ENCODE assay signal across 29 cellular contexts in the genomic region with DNA sequence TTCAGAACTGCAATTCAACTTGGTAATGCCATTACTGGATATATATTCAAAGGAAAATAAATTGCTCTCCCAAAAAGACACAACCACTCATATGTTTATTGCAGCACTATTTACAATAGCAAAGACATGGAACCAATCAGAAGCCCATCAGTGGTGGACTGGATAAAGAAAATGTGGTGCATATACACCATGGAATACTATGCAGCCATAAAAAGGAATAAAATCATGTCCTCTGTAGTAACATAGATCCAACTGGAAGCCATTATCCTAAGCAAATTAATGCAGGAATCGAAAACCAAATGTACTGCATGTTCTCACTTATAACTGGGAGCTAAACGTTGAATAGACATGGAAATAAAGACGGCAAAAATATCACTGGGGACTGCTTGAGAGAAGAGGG.
"Had no signal": no experiment of that assay in that cellular context is flagged by ENCODE, and none has a peak within 500 bp of the region (broad histone marks: within the 10 kb centered on the region; RNA-seq: fewer than 3 reads in every experiment).

No MANE protein-coding gene starts in this region.

- DNase-seq: stimulated activated CD4-positive, alpha-beta T cell treated with anti-CD3 and anti-CD28 coated beads, Interleukin-2, amount 100 ng/mL, for 48 hours; stimulated activated CD4-positive, alpha-beta T cell treated with anti-CD3 and anti-CD28 coated beads, Interleukin-4, amount 100 ng/mL, for 1 hour; stimulated activated CD4-positive, alpha-beta T cell treated with anti-CD3 and anti-CD28 coated beads, Interleukin-4, amount 100 ng/mL, for 24 hours; stimulated activated CD4-positive, alpha-beta T cell treated with anti-CD3 and anti-CD28 coated beads, Interleukin-4, amount 100 ng/mL, for 4 hours; stimulated activated CD8-positive, alpha-beta memory T cell treated with anti-CD3 and anti-CD28 coated beads, Interleukin-4, amount 100 ng/mL, for 48 hours; stimulated activated naive B cell treated with anti-CD40 and anti-IgM and Interleukin-4, amounts not matched to agents 10 μg/mL and 1 μg/mL and 100 μg/mL, for 72 hours; stimulated activated naive CD4-positive, alpha-beta T cell; stimulated activated naive CD4-positive, alpha-beta T cell treated with Interleukin-2 at 50 U/mL for 16 hours; stimulated activated naive CD8-positive, alpha-beta T cell treated with anti-CD3 and anti-CD28 coated beads, Interleukin-15, amount 100 ng/mL, for 72 hours; stimulated activated naive CD8-positive, alpha-beta T cell treated with anti-CD3 and anti-CD28 coated beads, Interleukin-15, Interleukin-2, amounts not matched to agents 100 U/mL and 50 U/mL, for 24 hours; stomach; substantia nigra; testis; thyroid gland; tibial artery; transverse colon; trophoblast cell; upper lobe of left lung; upper lobe of right lung; uterus had no signal

- H3K4me3 Mint-ChIP-seq: stimulated activated effector memory CD8-positive, alpha-beta T cell treated with anti-CD3 and anti-CD28 coated beads, Interleukin-12 subunit alpha, Interleukin-12 subunit beta, amount 100 ng/mL, for 72 hours; stimulated activated memory B cell treated with anti-CD40 and anti-IgM and Interleukin-4, amounts not matched to agents 10 μg/mL and 1 μg/mL and 100 μg/mL, for 72 hours; stimulated activated naive B cell treated with anti-CD40 and anti-IgM and Interleukin-4, amounts not matched to agents 10 μg/mL and 1 μg/mL and 100 μg/mL, for 72 hours; stimulated activated naive CD8-positive, alpha-beta T cell treated with anti-CD3 and anti-CD28 coated beads, Interleukin-15, amount 100 ng/mL, for 72 hours; stimulated activated naive CD8-positive, alpha-beta T cell treated with anti-CD3 and anti-CD28 coated beads, Interleukin-15, Interleukin-2, amounts not matched to agents 100 ng/mL and 50 ng/mL, for 24 hours; type B pancreatic cell had no signal

- H3K9me3 Mint-ChIP-seq: stimulated activated effector memory CD8-positive, alpha-beta T cell treated with anti-CD3 and anti-CD28 coated beads, Interleukin-12 subunit alpha, Interleukin-12 subunit beta, amount 100 ng/mL, for 72 hours; stimulated activated naive CD8-positive, alpha-beta T cell treated with anti-CD3 and anti-CD28 coated beads, Interleukin-15, amount 100 ng/mL, for 72 hours; stimulated activated naive CD8-positive, alpha-beta T cell treated with anti-CD3 and anti-CD28 coated beads, Interleukin-15, Interleukin-2, amounts not matched to agents 100 ng/mL and 50 ng/mL, for 24 hours had no signal

- H3K36me3 Mint-ChIP-seq: stimulated activated effector memory CD8-positive, alpha-beta T cell treated with anti-CD3 and anti-CD28 coated beads, Interleukin-12 subunit alpha, Interleukin-12 subunit beta, amount 100 ng/mL, for 72 hours; stimulated activated memory B cell treated with anti-CD40 and anti-IgM and Interleukin-4, amounts not matched to agents 10 μg/mL and 1 μg/mL and 100 μg/mL, for 72 hours; stimulated activated naive B cell treated with anti-CD40 and anti-IgM and Interleukin-4, amounts not matched to agents 10 μg/mL and 1 μg/mL and 100 μg/mL, for 72 hours; type B pancreatic cell had no signal

- H3K27me3 ChIP-seq: suprapubic skin, testis, thyroid gland, tibial nerve, upper lobe of left lung, upper lobe of right lung, uterus, vagina had no signal

- H3K27ac Mint-ChIP-seq: stimulated activated effector memory CD8-positive, alpha-beta T cell treated with anti-CD3 and anti-CD28 coated beads, Interleukin-12 subunit alpha, Interleukin-12 subunit beta, amount 100 ng/mL, for 72 hours; stimulated activated memory B cell treated with anti-CD40 and anti-IgM and Interleukin-4, amounts not matched to agents 10 μg/mL and 1 μg/mL and 100 μg/mL, for 72 hours; stimulated activated naive B cell treated with anti-CD40 and anti-IgM and Interleukin-4, amounts not matched to agents 10 μg/mL and 1 μg/mL and 100 μg/mL, for 72 hours; stimulated activated naive CD8-positive, alpha-beta T cell treated with anti-CD3 and anti-CD28 coated beads, Interleukin-15, amount 100 ng/mL, for 72 hours; stimulated activated naive CD8-positive, alpha-beta T cell treated with anti-CD3 and anti-CD28 coated beads, Interleukin-15, Interleukin-2, amounts not matched to agents 100 ng/mL and 50 ng/mL, for 24 hours; type B pancreatic cell had no signal

- H3K36me3 ChIP-seq: stomach, suprapubic skin, thoracic aorta, thyroid gland, tibial artery, tibial nerve, transverse colon, upper lobe of left lung, upper lobe of right lung, uterus, vagina had no signal

- H3K4me1 Mint-ChIP-seq: stimulated activated effector memory CD8-positive, alpha-beta T cell treated with anti-CD3 and anti-CD28 coated beads, Interleukin-12 subunit alpha, Interleukin-12 subunit beta, amount 100 ng/mL, for 72 hours; stimulated activated memory B cell treated with anti-CD40 and anti-IgM and Interleukin-4, amounts not matched to agents 10 μg/mL and 1 μg/mL and 100 μg/mL, for 72 hours; stimulated activated naive B cell treated with anti-CD40 and anti-IgM and Interleukin-4, amounts not matched to agents 10 μg/mL and 1 μg/mL and 100 μg/mL, for 72 hours; stimulated activated naive CD8-positive, alpha-beta T cell treated with anti-CD3 and anti-CD28 coated beads, Interleukin-15, amount 100 ng/mL, for 72 hours had no signal

- H3K9me3 ChIP-seq: suprapubic skin, testis, thoracic aorta, thyroid gland, tibial artery, transverse colon, upper lobe of left lung, upper lobe of right lung, uterus, vagina had no signal

- FAIRE-seq: urothelium cell line had no signal

- H3K4me1 ChIP-seq: testis, thyroid gland, tibial artery, transverse colon, upper lobe of left lung, upper lobe of right lung, uterus, vagina had no signal

- ATAC-seq: stimulated activated effector memory CD8-positive, alpha-beta T cell treated with anti-CD3 and anti-CD28 coated beads, Interleukin-12 subunit alpha, Interleukin-12 subunit beta, amount 100 ng/mL, for 72 hours; stimulated activated memory B cell treated with anti-CD40 and anti-IgM and Interleukin-4, amounts not matched to agents 10 μg/mL and 1 μg/mL and 100 μg/mL, for 72 hours; stimulated activated naive B cell treated with anti-CD40 and anti-IgM and Interleukin-4, amounts not matched to agents 10 μg/mL and 1 μg/mL and 100 μg/mL, for 72 hours; stimulated activated naive CD8-positive, alpha-beta T cell treated with anti-CD3 and anti-CD28 coated beads, Interleukin-15, amount 100 ng/mL, for 72 hours; stimulated activated naive CD8-positive, alpha-beta T cell treated with anti-CD3 and anti-CD28 coated beads, Interleukin-15, Interleukin-2, amounts not matched to agents 100 U/mL and 50 U/mL, for 24 hours; upper lobe of right lung had no signal

- H3K4me3 ChIP-seq: stomach, suprapubic skin, testis, thoracic aorta, thyroid gland, tibial artery, tibial nerve, transverse colon, upper lobe of left lung, upper lobe of right lung, uterus, vagina had no signal

- H3K27ac ChIP-seq: stomach, suprapubic skin, testis, thoracic aorta, thyroid gland, tibial artery, tibial nerve, transverse colon, upper lobe of left lung, upper lobe of right lung, uterus, vagina had no signal
